In genomic region chr1:203744008-203744972, GRCh38 we compare ENCODE assay signal across 8 cellular contexts. TPM values are rescaled to one million over a fixed set of nuclear protein-coding genes. Genes with fewer than 3 reads are reported as not detected.
A peak's percentile ranks its signal among the peaks of the same experiment; 100 is the strongest.
DNase-seq lines count a peak whose midpoint lies in the region; ATAC-seq and TF ChIP-seq lines count a peak whose summit lies in the region.

No MANE protein-coding gene starts in this region.

- intact Hi-C loops in CD4-positive, alpha-beta T cell (cut with DNase I, micrococcal nuclease) = loop anchor here in 1 of 2 experiments (1.0 to 10.0 kb wide), 2 partner anchors 22 to 51 kb away; partner anchors contain the start of genes ZBED6 and ZC3H11A

- peak overlapping the region; percentile 57 for H3K27ac ChIP-seq in CD4-positive, alpha-beta T cell (ENCODE audit: low read depth, low read length)
- peak overlapping the region; percentile 27 for H3K27ac ChIP-seq in HL-60 (replicated peaks)
- peak overlapping the region; percentile 14 for H3K27ac ChIP-seq in angular gyrus (ENCODE audit: low read depth, low read length)
- peak overlapping the region; percentile 21 to 33 for H3K27ac ChIP-seq in thoracic aorta

- no peaks in the 10 kb centered on the region for H3K9me3 ChIP-seq in CD4-positive, alpha-beta T cell (ENCODE audit: control insufficient read depth, low read length)
- no peaks in the 10 kb centered on the region for H3K9me3 ChIP-seq in thoracic aorta

- H3K27me3 ChIP-seq in CD4-positive, alpha-beta T cell (ENCODE audit: control insufficient read depth, insufficient read depth, low read length) = no peaks in the 10 kb centered on the region
- no peaks in the 10 kb centered on the region for H3K27me3 ChIP-seq in HL-60 (ENCODE audit: insufficient read depth, poor library complexity, severe bottlenecking)
- no peaks in the 10 kb centered on the region for H3K27me3 ChIP-seq in thoracic aorta (replicated peaks; ENCODE audit: insufficient read depth)

- peak overlapping the region; percentile 74 for H3K4me3 Mint-ChIP-seq in CD4-positive, alpha-beta T cell

- CTCF ChIA-PET in CD4-positive, alpha-beta T cell (lab: Charles Lee) = interaction anchor here (0.9 to 1.4 kb wide), 2 partner anchors 21 to 118 kb away, joined by 4 to 5 read pairs; partner anchors contain the start of genes ATP2B4 and LAX1

- peak; percentile 96 for ATAC-seq in CD4-positive, alpha-beta T cell (ENCODE audit: poor library complexity)
- ATAC-seq in thoracic aorta (ENCODE audit: insufficient number of reproducible peaks, low FRiP score, low read depth) (no peak), GM19397 (IDR thresholded peaks at IDR 0.05; ENCODE audit: unreplicated experiment) (no peak)

- H3K4me3 ChIP-seq in HL-60 (replicated peaks; ENCODE audit: insufficient read depth, low read length) (no peak overlapping the region), thoracic aorta (peak overlapping the region; percentile 30)

- H3K27ac Mint-ChIP-seq in CD4-positive, alpha-beta T cell = peak overlapping the region; percentile 87

- H3K4me1 ChIP-seq in thoracic aorta (ENCODE audit: control insufficient read depth in 1 of 2, low read depth in 2 of 2) = peaks cover 10 to 18% of the 10 kb centered on the region in 2 donors

- DNase-seq in CD4-positive, alpha-beta T cell = peak in 4 of 10 experiments; percentile 8 to 33 (median 10)
- DNase-seq in HL-60 (ENCODE audit: low read depth in 1 of 2, low spot score in 1 of 2) (peak; percentile 25 to 73), iPS-NIHi7 (ENCODE audit: extremely low spot score) (peak; percentile 69), thoracic aorta (ENCODE audit: low spot score) (no peak), HK-2 (ENCODE audit: unreplicated experiment) (no peak), NCI-H524 treated with DMSO at 0.1 percent for 48 hours (lab: John Stamatoyannopoulos, UW) (no peak)

- peaks cover 3% of the 10 kb centered on the region for H3K36me3 ChIP-seq in thoracic aorta

- H3K4me1 Mint-ChIP-seq in CD4-positive, alpha-beta T cell (ENCODE audit: low read depth) = peaks cover 25% of the 10 kb centered on the region

- POLR2A ChIA-PET in CD4-positive, alpha-beta T cell (lab: Charles Lee) = interaction anchor here (0.6 to 5.1 kb wide), 4 partner anchors 18 to 30 kb away, joined by 4 to 48 read pairs (median 6); partner anchors contain the start of gene LAX1

- H3K36me3 Mint-ChIP-seq in CD4-positive, alpha-beta T cell (ENCODE audit: low read depth) = peaks cover 30% of the 10 kb centered on the region

- peaks cover 2% of the 10 kb centered on the region for H3K9me3 Mint-ChIP-seq in CD4-positive, alpha-beta T cell

- H3K27me3 Mint-ChIP-seq in CD4-positive, alpha-beta T cell = no peaks in the 10 kb centered on the region

- TF ChIP-seq CTCF in CD4-positive, alpha-beta T cell (IDR thresholded peaks at IDR 0.05) = no peak
- TF ChIP-seq CTCF in HL-60 (IDR thresholded peaks at IDR 0.05; ENCODE audit: insufficient read depth, low read length) = no peak
- no peak for TF ChIP-seq CTCF in thoracic aorta (IDR thresholded peaks at IDR 0.05)

RNA-seq across cellular contexts. Expression of gene LAX1, which starts 20.7 kb away (rescaled TPM):
- total RNA-seq in CD4-positive, alpha-beta T cell = 10 to 100 TPM; 16.6 to 18.3 TPM
- under 1 TPM; 0.54 to 0.99 TPM for total RNA-seq in thoracic aorta

RNA-seq across cellular contexts. Expression of gene ZBED6, which starts 51.1 kb away (rescaled TPM):
- total RNA-seq in CD4-positive, alpha-beta T cell = 10 to 100 TPM; 25.0 to 25.2 TPM
- 10 to 100 TPM; 19.1 to 31.2 TPM for total RNA-seq in thoracic aorta

RNA-seq across cellular contexts. Expression of gene ZC3H11A, which starts 51.1 kb away (rescaled TPM):
- total RNA-seq in CD4-positive, alpha-beta T cell = 10 to 100 TPM; 67.6 to 73.3 TPM
- 100 to 1,000 TPM in 1 of 2 donors, 10 to 100 TPM in 1; 78.7 to 111 TPM for total RNA-seq in thoracic aorta

Comparison
In these comparisons a context has a peak if more than half of its experiments do, and no peak if none do; other contexts are left out.
1. DNase-seq: peak in HL-60 (2 of 2) and iPS-NIHi7 (single experiment); none in thoracic aorta (single experiment), HK-2 (single experiment) and NCI-H524 treated with DMSO at 0.1 percent for 48 hours (single experiment).
2. RNA of gene LAX1, which starts 20.7 kb away (total RNA-seq): 16.6 to 18.3 TPM in CD4-positive, alpha-beta T cell; 0.54 to 0.99 TPM in thoracic aorta; every median in the first group is over 4 times any median in the second.
3. Peak in every context shown above with its lines, with median percentiles within 50 percentile points of each other: H3K27ac ChIP-seq.